In the genomic region with DNA sequence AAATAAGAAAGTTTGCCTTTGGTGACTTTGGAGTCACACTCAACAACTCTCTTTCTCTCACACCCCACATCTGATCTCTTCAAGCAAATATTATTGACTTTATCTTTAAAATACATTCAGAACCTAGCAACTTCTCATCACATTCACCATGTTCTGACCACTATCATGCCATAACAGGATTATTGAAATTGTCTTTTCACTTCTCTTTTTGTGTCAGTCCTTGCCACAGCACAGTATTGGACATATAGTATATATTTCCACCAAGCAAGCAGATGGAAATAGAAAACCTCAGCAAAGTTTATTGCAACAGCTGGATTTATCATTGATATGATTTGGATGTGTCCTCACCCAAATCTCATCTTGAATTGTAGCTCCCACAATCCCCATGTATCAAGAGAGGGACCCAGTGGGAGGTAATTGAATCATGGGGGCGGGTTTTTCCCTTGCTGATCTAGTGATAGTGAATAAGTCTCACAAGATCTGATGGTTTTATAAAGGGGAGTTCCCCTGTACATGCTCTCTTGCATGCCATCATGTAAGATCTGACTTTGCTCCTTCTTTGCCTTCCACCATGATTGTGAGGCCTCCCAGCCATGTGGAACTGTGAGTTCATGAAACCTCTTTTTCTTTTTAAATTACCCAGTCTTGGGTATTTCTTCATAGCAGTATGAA, we compare ENCODE assay signal across 16 cellular contexts. TPM values are rescaled to one million over a fixed set of nuclear protein-coding genes. Genes with fewer than 3 reads are reported as not detected.
DNase-seq lines count a peak whose midpoint lies in the region; ATAC-seq, FAIRE-seq and TF ChIP-seq lines count a peak whose summit lies in the region.
"Had no signal": no experiment of that assay in that cellular context is flagged by ENCODE, and none has a peak within 500 bp of the region (broad histone marks: within the 10 kb centered on the region; RNA-seq: fewer than 3 reads in every experiment).

No MANE protein-coding gene starts in this region.

- DNase-seq in GM12891 (ENCODE audit: insufficient read length, low spot score) (no peak), endodermal cell (no peak), DMS53 treated with DMSO at 0.1 percent for 48 hours (lab: John Stamatoyannopoulos, UW; ENCODE audit: unreplicated experiment) (no peak), COR-L47 (lab: John Stamatoyannopoulos, UW) (no peak)
- DNase-seq in activated naive CD8-positive, alpha-beta T cell treated with anti-CD3 and anti-CD28 coated beads for 36 hours, result peak; percentile 27
- no peak for DNase-seq in activated CD8-positive, alpha-beta memory T cell treated with anti-CD3 and anti-CD28 coated beads, Interleukin-2, amount 50 U/mL, for 48 hours
- DNase-seq: DMS153, dorsolateral prefrontal cortex, NCI-H1092, NCI-H345, ovary, PC-3 had no signal

- H3K4me3 Mint-ChIP-seq in activated naive CD8-positive, alpha-beta T cell treated with anti-CD3 and anti-CD28 coated beads for 36 hours, result no peak overlapping the region
- no peak overlapping the region for H3K4me3 Mint-ChIP-seq in endodermal cell
- H3K4me3 Mint-ChIP-seq: mesothelial cell of epicardium had no signal

- peaks cover 3% of the 10 kb centered on the region for H3K4me1 ChIP-seq in endodermal cell (ENCODE audit: control insufficient read depth, insufficient read depth, low read length)

- ATAC-seq in GM18861 (IDR thresholded peaks at IDR 0.05; ENCODE audit: unreplicated experiment) (peak; percentile 47), HG02938 (IDR thresholded peaks at IDR 0.05; ENCODE audit: unreplicated experiment) (peak; percentile 88)
- ATAC-seq: HepG2, PC-3 had no signal

- H3K4me3 ChIP-seq in endodermal cell (ENCODE audit: low read length), result no peak overlapping the region
- H3K4me3 ChIP-seq: dorsolateral prefrontal cortex, ovary had no signal

- no peaks in the 10 kb centered on the region for H3K27me3 ChIP-seq in endodermal cell (ENCODE audit: control insufficient read depth, insufficient read depth, low read length, poor library complexity, severe bottlenecking)
- H3K27me3 ChIP-seq: dorsolateral prefrontal cortex, ovary had no signal

- H3K9me3 Mint-ChIP-seq in activated naive CD8-positive, alpha-beta T cell treated with anti-CD3 and anti-CD28 coated beads for 36 hours, result peaks cover 17% of the 10 kb centered on the region
- H3K9me3 Mint-ChIP-seq in endodermal cell, result no peaks in the 10 kb centered on the region
- H3K9me3 Mint-ChIP-seq: mesothelial cell of epicardium had no signal

- 82% methylated on average over 1 of the region's 1 CpG; no CpG with 5 or more reads in 1 of the 2 experiments for WGBS in endodermal cell (ENCODE audit: insufficient coverage in 1 of 2, insufficient read length in 1 of 2), 2 experiments

- H3K36me3 Mint-ChIP-seq in activated naive CD8-positive, alpha-beta T cell treated with anti-CD3 and anti-CD28 coated beads for 36 hours, result peaks cover 11% of the 10 kb centered on the region
- no peaks in the 10 kb centered on the region for H3K36me3 Mint-ChIP-seq in endodermal cell (ENCODE audit: low read depth)
- H3K36me3 Mint-ChIP-seq: mesothelial cell of epicardium had no signal

- H3K27ac Mint-ChIP-seq in activated naive CD8-positive, alpha-beta T cell treated with anti-CD3 and anti-CD28 coated beads for 36 hours, result no peak overlapping the region
- H3K27ac Mint-ChIP-seq in endodermal cell, result no peak overlapping the region
- H3K27ac Mint-ChIP-seq: mesothelial cell of epicardium had no signal

- no peaks in the 10 kb centered on the region for H3K36me3 ChIP-seq in endodermal cell (ENCODE audit: control insufficient read depth, insufficient read depth, low read length)
- H3K36me3 ChIP-seq: ovary had no signal

- no peak overlapping the region for H3K27ac ChIP-seq in endodermal cell (ENCODE audit: low read depth, low read length)
- H3K27ac ChIP-seq: dorsolateral prefrontal cortex, ovary had no signal

- TF ChIP-seq CTCF in endodermal cell (conservative IDR thresholded peaks at IDR 0.05), result no peak

- H3K9me3 ChIP-seq in endodermal cell (ENCODE audit: control insufficient read depth, low read length), result no peaks in the 10 kb centered on the region
- H3K9me3 ChIP-seq: ovary had no signal

- H3K27me3 Mint-ChIP-seq in activated naive CD8-positive, alpha-beta T cell treated with anti-CD3 and anti-CD28 coated beads for 36 hours, result no peaks in the 10 kb centered on the region
- H3K27me3 Mint-ChIP-seq in endodermal cell (ENCODE audit: insufficient read depth), result no peaks in the 10 kb centered on the region

- FAIRE-seq in GM12891 (lab: Jason Lieb, UNC), result no peak
- FAIRE-seq: HepG2 had no signal

- H3K9ac ChIP-seq in endodermal cell (ENCODE audit: extremely low read depth, low read length, poor library complexity, severe bottlenecking), result no peak overlapping the region

- H3K4me1 Mint-ChIP-seq in activated naive CD8-positive, alpha-beta T cell treated with anti-CD3 and anti-CD28 coated beads for 36 hours, result peaks cover 28% of the 10 kb centered on the region
- no peaks in the 10 kb centered on the region for H3K4me1 Mint-ChIP-seq in endodermal cell

- no peak for TF ChIP-seq POLR2A in GM12891 (IDR thresholded peaks at IDR 0.05; ENCODE audit: low read depth, low read length)

TF ChIP-seq in GM12891, 5 proteins besides CTCF, POLR2A, EP300 and RAD21:
- no peak for TF ChIP-seq PAX5 (IDR thresholded peaks at IDR 0.05; ENCODE audit: insufficient read depth, low read length, severe bottlenecking)
- TF ChIP-seq SPI1 (IDR thresholded peaks at IDR 0.05; ENCODE audit: low read depth, low read length), result peak; percentile 91

RNA-seq across cellular contexts. Expression of a gene that starts 26.9 kb away (rescaled TPM):
- polyA plus RNA-seq in GM12891 (2012; ENCODE audit: low read depth, missing spikeins), result 2.1 TPM
- 1 to 10 TPM; 6.9 to 9.9 TPM for total RNA-seq in activated naive CD8-positive, alpha-beta T cell treated with anti-CD3 and anti-CD28 coated beads for 36 hours
- 1 to 10 TPM in 1 of 2 donors, under 1 TPM in 1; 0.33 to 3.5 TPM for total RNA-seq in endodermal cell
- 2.6 TPM for polyA plus RNA-seq in endodermal cell (2013, experiment 1 of 2)
- 3.4 TPM for polyA plus RNA-seq in endodermal cell (2013, experiment 2 of 2)

RNA-seq across cellular contexts. Expression of a gene that starts 26.9 kb away (rescaled TPM):
- 6.0 TPM for polyA plus RNA-seq in GM12891 (2012; ENCODE audit: low read depth, missing spikeins)
- total RNA-seq in activated naive CD8-positive, alpha-beta T cell treated with anti-CD3 and anti-CD28 coated beads for 36 hours, result 10 to 100 TPM; 24.8 TPM
- 10 to 100 TPM; 10.2 to 14.9 TPM for total RNA-seq in endodermal cell
- polyA plus RNA-seq in endodermal cell (2013, experiment 1 of 2), result 10.6 TPM
- 9.8 TPM for polyA plus RNA-seq in endodermal cell (2013, experiment 2 of 2)
